9 cellular contexts compared by ENCODE assay signal in genomic region chr1:27152004-27152828, GRCh38. TPM values are rescaled to one million over a fixed set of nuclear protein-coding genes. Genes with fewer than 3 reads are reported as not detected.
DNase-seq lines count a peak whose midpoint lies in the region; ATAC-seq and TF ChIP-seq lines count a peak whose summit lies in the region.
"Had no signal": no experiment of that assay in that cellular context is flagged by ENCODE, and none has a peak within 500 bp of the region (broad histone marks: within the 10 kb centered on the region; RNA-seq: fewer than 3 reads in every experiment).

No MANE protein-coding gene starts in this region.

- peaks cover 38% of the 10 kb centered on the region for H3K4me1 ChIP-seq in mammary epithelial cell (ENCODE audit: insufficient read depth, low read length)
- H3K4me1 ChIP-seq in muscle layer of colon (ENCODE audit: insufficient read depth, low read length), result peaks cover 64% of the 10 kb centered on the region

- no peak overlapping the region for H3K27ac Mint-ChIP-seq in stimulated activated naive CD8-positive, alpha-beta T cell treated with anti-CD3 and anti-CD28 coated beads, Interleukin-15, Interleukin-2, amounts not matched to agents 100 ng/mL and 50 ng/mL, for 24 hours

- TF ChIP-seq CTCF in mammary epithelial cell (conservative IDR thresholded peaks at IDR 0.05 in 1 of 2, IDR thresholded peaks at IDR 0.05 in 1 of 2; ENCODE audit: extremely low read depth in 1 of 2, insufficient read depth in 1 of 2, low read depth in 1 of 2, low read length in 2 of 2), result no peak

- no peak for ATAC-seq in stimulated activated naive CD8-positive, alpha-beta T cell treated with anti-CD3 and anti-CD28 coated beads, Interleukin-15, Interleukin-2, amounts not matched to agents 100 U/mL and 50 U/mL, for 24 hours
- no peak for ATAC-seq in HG02678 (IDR thresholded peaks at IDR 0.05; ENCODE audit: unreplicated experiment)

- intact Hi-C loops in mammary epithelial cell (cut with micrococcal nuclease), result no loop called here

- peak overlapping the region; percentile 32 for H3K27ac ChIP-seq in mammary epithelial cell (ENCODE audit: insufficient read depth, low read depth, low read length)
- peak overlapping the region; percentile 86 for H3K27ac ChIP-seq in muscle layer of colon (ENCODE audit: low read depth, low read length)

- CTCF ChIA-PET in mammary epithelial cell (lab: Charles Lee; ENCODE audit: low non-redundant PET), result no interaction called here

- no peaks in the 10 kb centered on the region for H4K20me1 ChIP-seq in mammary epithelial cell (ENCODE audit: insufficient read depth, low read length)

- H3K36me3 Mint-ChIP-seq in stimulated activated naive CD8-positive, alpha-beta T cell treated with anti-CD3 and anti-CD28 coated beads, Interleukin-15, Interleukin-2, amounts not matched to agents 100 ng/mL and 50 ng/mL, for 24 hours (ENCODE audit: low read depth), result no peaks in the 10 kb centered on the region

- peak overlapping the region; percentile 89 for H3K4me3 Mint-ChIP-seq in stimulated activated naive CD8-positive, alpha-beta T cell treated with anti-CD3 and anti-CD28 coated beads, Interleukin-15, Interleukin-2, amounts not matched to agents 100 ng/mL and 50 ng/mL, for 24 hours

- no peak overlapping the region for H2AFZ ChIP-seq in mammary epithelial cell (ENCODE audit: low read depth, low read length)

- H3K27me3 ChIP-seq in mammary epithelial cell (ENCODE audit: insufficient read depth, low read length) (no peaks in the 10 kb centered on the region), muscle layer of colon (ENCODE audit: control insufficient read depth in 1 of 2, insufficient read depth in 2 of 2, low read length in 2 of 2) (no peaks in the 10 kb centered on the region)

- no peaks in the 10 kb centered on the region for H3K9me3 Mint-ChIP-seq in stimulated activated naive CD8-positive, alpha-beta T cell treated with anti-CD3 and anti-CD28 coated beads, Interleukin-15, Interleukin-2, amounts not matched to agents 100 ng/mL and 50 ng/mL, for 24 hours

- H3K9me3 ChIP-seq in mammary epithelial cell (replicated peaks; ENCODE audit: insufficient read depth, low read length) (no peaks in the 10 kb centered on the region), muscle layer of colon (ENCODE audit: low read length) (no peaks in the 10 kb centered on the region)

- H3K4me2 ChIP-seq in mammary epithelial cell (ENCODE audit: insufficient read depth, low read depth, low read length), result peak overlapping the region; percentile 85

- no peaks in the 10 kb centered on the region for H3K27me3 Mint-ChIP-seq in stimulated activated naive CD8-positive, alpha-beta T cell treated with anti-CD3 and anti-CD28 coated beads, Interleukin-15, Interleukin-2, amounts not matched to agents 100 ng/mL and 50 ng/mL, for 24 hours

- BruUV-seq in mammary epithelial cell (replicated peaks; lab: Mats Ljungman, UMichigan), result no TSS peak

- WGBS in mammary epithelial cell (ENCODE audit: low coverage, missing lambda C conversion rate), result 26% methylated on average over 7 of the region's 7 CpGs

- H3K4me3 ChIP-seq in mammary epithelial cell (replicated peaks in 1 of 3; ENCODE audit: insufficient read depth in 1 of 3, low read depth in 2 of 3, low read length in 3 of 3), result peak overlapping the region; percentile 66 to 76 (median 69)
- H3K4me3 ChIP-seq in muscle layer of colon (ENCODE audit: low read depth in 1 of 2, low read length in 2 of 2), result peak overlapping the region in 1 of 2 donors; percentile 66

- H3K4me1 Mint-ChIP-seq in stimulated activated naive CD8-positive, alpha-beta T cell treated with anti-CD3 and anti-CD28 coated beads, Interleukin-15, Interleukin-2, amounts not matched to agents 100 ng/mL and 50 ng/mL, for 24 hours (ENCODE audit: low read depth), result peaks cover 72% of the 10 kb centered on the region

- dilution Hi-C loops in mammary epithelial cell (cut with HindIII; ENCODE audit: low sequenced_read_pairs), result no loop called here

- in situ Hi-C loops in mammary epithelial cell (cut with MboI; ENCODE audit: low sequenced_read_pairs in 2 of 2), result loop anchor here in 1 of 2 donors (5.0 kb wide), 1 partner anchor 40 kb away; no protein-coding TSS in a partner anchor

- H3K79me2 ChIP-seq in mammary epithelial cell (ENCODE audit: insufficient read depth, low read length), result peaks cover 75% of the 10 kb centered on the region

- no peak for DNase-seq in stimulated activated naive CD8-positive, alpha-beta T cell treated with anti-CD3 and anti-CD28 coated beads, Interleukin-15, Interleukin-2, amounts not matched to agents 100 U/mL and 50 U/mL, for 24 hours
- DNase-seq in mammary epithelial cell (no peak), NCI-H1105 treated with DMSO at 0.1 percent for 48 hours (lab: John Stamatoyannopoulos, UW) (no peak), NCI-H1092 treated with DMSO at 0.1 percent for 48 hours (lab: John Stamatoyannopoulos, UW) (no peak), NCI-H748 treated with DMSO at 0.1 percent for 48 hours (lab: John Stamatoyannopoulos, UW) (no peak)
- DNase-seq: activated CD8-positive, alpha-beta memory T cell treated with anti-CD3 and anti-CD28 coated beads, Interleukin-2, amount 50 U/mL, for 4 hours had no signal

- H3K36me3 ChIP-seq in mammary epithelial cell (ENCODE audit: insufficient read depth, low read length) (no peaks in the 10 kb centered on the region), muscle layer of colon (ENCODE audit: insufficient read depth, low read length) (no peaks in the 10 kb centered on the region)

- H3K9ac ChIP-seq in mammary epithelial cell (ENCODE audit: insufficient read depth, low read length), result peak overlapping the region; percentile 90
- H3K9ac ChIP-seq in muscle layer of colon (ENCODE audit: low read length), result peak overlapping the region; percentile 6

RNA-seq across cellular contexts. Expression of gene SLC9A1, which starts 2.7 kb away (rescaled TPM):
- total RNA-seq in mammary epithelial cell, result 100 to 1,000 TPM in 1 of 2 donors, 1 to 10 TPM in 1; 9.5 to 124 TPM
- 16.7 TPM for polyA plus RNA-seq in mammary epithelial cell
- polyA minus RNA-seq in mammary epithelial cell, result 203 TPM
